ENCODE assay signal across 15 cellular contexts in the genomic region with DNA sequence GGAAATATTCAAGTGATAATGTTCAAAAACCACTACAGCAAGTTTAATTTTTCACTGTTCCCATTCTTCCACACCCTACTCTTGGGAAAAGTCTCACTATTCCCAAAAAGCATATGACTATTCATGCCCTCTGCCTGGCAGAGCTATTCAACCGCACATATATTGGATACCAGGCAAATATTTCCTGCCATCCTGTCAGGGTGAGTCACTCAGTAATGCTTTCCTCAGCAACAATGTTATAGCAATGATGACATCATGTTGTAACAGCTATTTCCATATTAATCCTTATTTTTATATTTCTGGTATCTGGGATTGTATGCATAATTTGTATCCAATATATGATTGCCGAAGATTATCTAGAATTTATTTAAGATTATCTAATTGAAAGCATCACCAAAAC.
DNase-seq lines count a peak whose midpoint lies in the region; ATAC-seq and TF ChIP-seq lines count a peak whose summit lies in the region.
"Had no signal": no experiment of that assay in that cellular context is flagged by ENCODE, and none has a peak within 500 bp of the region (broad histone marks: within the 10 kb centered on the region; RNA-seq: fewer than 3 reads in every experiment).

No MANE protein-coding gene starts in this region.

- peaks cover 5% of the 10 kb centered on the region for H3K9me1 ChIP-seq in IMR-90 (ENCODE audit: insufficient read depth, low read length)

- H3K4ac ChIP-seq in IMR-90 (ENCODE audit: low read depth, low read length), result no peak overlapping the region

- peak; percentile 65 for ATAC-seq in IMR-90 (ENCODE audit: low read depth)
- no peak for ATAC-seq in HG03460 (IDR thresholded peaks at IDR 0.05; ENCODE audit: unreplicated experiment)
- ATAC-seq: activated CD4-positive, alpha-beta T cell treated with anti-CD3 and anti-CD28 coated beads for 36 hours had no signal

- H2AFZ ChIP-seq in IMR-90 (replicated peaks; ENCODE audit: low read length, poor library complexity), result no peak overlapping the region

- H3K14ac ChIP-seq in IMR-90 (replicated peaks; ENCODE audit: low read depth, low read length), result no peak overlapping the region

- no peaks in the 10 kb centered on the region for H4K20me1 ChIP-seq in IMR-90 (ENCODE audit: insufficient read depth, low read length)

- no peak overlapping the region for H4K91ac ChIP-seq in IMR-90 (ENCODE audit: insufficient read depth, low read depth, low read length)

- no peak overlapping the region for H3K4me2 ChIP-seq in IMR-90 (ENCODE audit: low read depth, low read length)

- H3K4me1 ChIP-seq in IMR-90 (ENCODE audit: control insufficient read depth, insufficient read depth, low read length) (peaks cover 12% of the 10 kb centered on the region), Caco-2 (no peaks in the 10 kb centered on the region)

- no peak overlapping the region for H2AK9ac ChIP-seq in IMR-90 (replicated peaks; ENCODE audit: low read depth, low read length, poor library complexity)

- H3K36me3 ChIP-seq in IMR-90 (ENCODE audit: control insufficient read depth, insufficient read depth, low read length) (no peaks in the 10 kb centered on the region), Caco-2 (ENCODE audit: control insufficient read depth, insufficient read depth, low read length) (no peaks in the 10 kb centered on the region)

- H4K5ac ChIP-seq in IMR-90 (ENCODE audit: low read depth, low read length), result no peak overlapping the region

- H3K9me3 ChIP-seq in IMR-90 (ENCODE audit: control insufficient read depth, insufficient read depth, low read length) (no peaks in the 10 kb centered on the region), Caco-2 (no peaks in the 10 kb centered on the region)

- H3K79me1 ChIP-seq in IMR-90 (ENCODE audit: low read depth in 1 of 2, low read length in 2 of 2), result no peaks in the 10 kb centered on the region

- POLR2A ChIA-PET in IMR-90 (lab: Charles Lee; ENCODE audit: unreplicated experiment), result no interaction called here
- POLR2A ChIA-PET in Caco-2 (lab: Charles Lee), result no interaction called here

- no peaks in the 10 kb centered on the region for H3K4me1 Mint-ChIP-seq in Caco-2 (ENCODE audit: low read depth, unreplicated experiment)
- H3K4me1 Mint-ChIP-seq: activated CD4-positive, alpha-beta T cell treated with anti-CD3 and anti-CD28 coated beads for 36 hours; activated naive CD4-positive, alpha-beta T cell treated with anti-CD3 and anti-CD28 coated beads, Interleukin-2, amount 50 U/mL, for 24 hours had no signal

- no TSS peak for BruUV-seq in IMR-90 (replicated peaks; lab: Mats Ljungman, UMichigan)
- BruUV-seq in Caco-2 (replicated peaks; lab: Mats Ljungman, UMichigan), result no TSS peak

- H3K27ac Mint-ChIP-seq in Caco-2 (ENCODE audit: unreplicated experiment), result no peak overlapping the region
- H3K27ac Mint-ChIP-seq: activated CD4-positive, alpha-beta T cell treated with anti-CD3 and anti-CD28 coated beads for 36 hours; activated naive CD4-positive, alpha-beta T cell treated with anti-CD3 and anti-CD28 coated beads, Interleukin-2, amount 50 U/mL, for 24 hours; T-helper 2 cell treated with Interferon-gamma antibody and Interleukin-4, amounts not matched to agents 5 μg/mL and 100 μg/mL, for 36 hours had no signal

- H2BK5ac ChIP-seq in IMR-90 (ENCODE audit: low read depth, low read length, poor library complexity, severe bottlenecking), result no peak overlapping the region

- no peak overlapping the region for H2AK5ac ChIP-seq in IMR-90 (ENCODE audit: low read depth, low read length)

- H3K4me3 ChIP-seq in IMR-90 (ENCODE audit: insufficient read depth, low read depth, low read length) (no peak overlapping the region), Caco-2 (ENCODE audit: low read depth, low read length) (no peak overlapping the region)

- no peak overlapping the region for H2BK20ac ChIP-seq in IMR-90 (ENCODE audit: low read depth, low read length)

- TF ChIP-seq RAD21 in IMR-90 (IDR thresholded peaks at IDR 0.05; ENCODE audit: low read length), result no peak

- H3K27me3 ChIP-seq in IMR-90 (ENCODE audit: control insufficient read depth, insufficient read depth, low read length) (no peaks in the 10 kb centered on the region), Caco-2 (replicated peaks; ENCODE audit: control insufficient read depth, insufficient read depth, low read length) (no peaks in the 10 kb centered on the region)

- no peak overlapping the region; the same call in 1 of the 2 replicates for H3K56ac ChIP-seq in IMR-90 (ENCODE audit: extremely low read depth, insufficient read depth, low read length)

- no peaks in the 10 kb centered on the region for H3K9me3 Mint-ChIP-seq in Caco-2 (ENCODE audit: unreplicated experiment)

- H3K27me3 Mint-ChIP-seq in Caco-2 (ENCODE audit: insufficient read depth, unreplicated experiment), result no peaks in the 10 kb centered on the region
- H3K27me3 Mint-ChIP-seq: activated CD4-positive, alpha-beta T cell treated with anti-CD3 and anti-CD28 coated beads for 36 hours; activated naive CD4-positive, alpha-beta T cell treated with anti-CD3 and anti-CD28 coated beads, Interleukin-2, amount 50 U/mL, for 24 hours had no signal

- TF ChIP-seq POLR2A in IMR-90 (IDR thresholded peaks at IDR 0.05; ENCODE audit: low read depth, low read length), result no peak

- H3K36me3 Mint-ChIP-seq in Caco-2 (ENCODE audit: insufficient read depth, unreplicated experiment), result no peaks in the 10 kb centered on the region
- H3K36me3 Mint-ChIP-seq: activated naive CD4-positive, alpha-beta T cell treated with anti-CD3 and anti-CD28 coated beads, Interleukin-2, amount 50 U/mL, for 24 hours had no signal

- in situ Hi-C loops in ACHN (cut with HindIII; ENCODE audit: low pct_ligation_motif_present, low pct_unique_long_range_greater_than_20kb, low sequenced_read_pairs) (no loop called here), IMR-90 (cut with MboI; ENCODE audit: low sequenced_read_pairs) (no loop called here)

- 50% methylated on average over 1 of the region's 2 CpGs; no CpG with 5 or more reads in 1 of the 2 experiments for WGBS in IMR-90 (ENCODE audit: extremely low coverage in 2 of 2, insufficient read length in 1 of 2), 2 experiments

- intact Hi-C loops in IMR-90 (cut with micrococcal nuclease) (loop anchor here (5.0 kb wide), 1 partner anchor 45 kb away; no protein-coding TSS in a partner anchor), Caco-2 (cut with micrococcal nuclease; ENCODE audit: unreplicated experiment) (no loop called here)

- no peak overlapping the region for H4K8ac ChIP-seq in IMR-90 (ENCODE audit: low read depth in 2 of 2, low read length in 2 of 2)

- CTCF ChIA-PET in IMR-90 (lab: Yijun Ruan, JAX), result no interaction called here
- CTCF ChIA-PET in Caco-2 (lab: Charles Lee), result no interaction called here

- no peak overlapping the region for H2BK120ac ChIP-seq in IMR-90 (ENCODE audit: low read depth, low read length)

- H3K9ac ChIP-seq in IMR-90 (ENCODE audit: low read depth, low read length), result no peak overlapping the region

- H3K4me3 Mint-ChIP-seq in Caco-2 (ENCODE audit: unreplicated experiment), result no peak overlapping the region
- H3K4me3 Mint-ChIP-seq: activated CD4-positive, alpha-beta T cell treated with anti-CD3 and anti-CD28 coated beads for 36 hours; activated naive CD4-positive, alpha-beta T cell treated with anti-CD3 and anti-CD28 coated beads, Interleukin-2, amount 50 U/mL, for 24 hours; T-helper 2 cell treated with Interferon-gamma antibody and Interleukin-4, amounts not matched to agents 5 μg/mL and 100 μg/mL, for 36 hours had no signal

- DNase-seq in ACHN, result peak; percentile 64
- DNase-seq in IMR-90, result peak; percentile 66
- DNase-seq in astrocyte of the hippocampus (ENCODE audit: low read depth, low spot score), result peak; percentile 71
- DNase-seq in foreskin melanocyte, result peak; percentile 9
- no peak for DNase-seq in Caco-2
- no peak for DNase-seq in GM10266 (ENCODE audit: extremely low spot score)
- DNase-seq in SK-N-DZ (ENCODE audit: low spot score), result no peak
- DNase-seq: activated CD4-positive, alpha-beta T cell treated with anti-CD3 and anti-CD28 coated beads for 36 hours; H7; NCI-H2029; NCI-H526 treated with DMSO at 0.1 percent for 48 hours; stimulated activated naive CD4-positive, alpha-beta T cell had no signal

- TF ChIP-seq CTCF in IMR-90 (conservative IDR thresholded peaks at IDR 0.05; ENCODE audit: low read depth, low read length) (no peak), Caco-2 (IDR thresholded peaks at IDR 0.05; ENCODE audit: insufficient read depth in 1 of 2, low read depth in 1 of 2, low read length in 1 of 2, severe bottlenecking in 1 of 2, unreplicated experiment in 1 of 2) (no peak), GM10266 (IDR thresholded peaks at IDR 0.05; ENCODE audit: control insufficient read depth, insufficient read depth, low read depth, missing control alignments) (no peak)

- H3K23ac ChIP-seq in IMR-90 (ENCODE audit: low read depth, low read length), result no peak overlapping the region

- H2BK15ac ChIP-seq in IMR-90 (ENCODE audit: low read depth, low read length), result no peak overlapping the region

- no peak overlapping the region for H3K18ac ChIP-seq in IMR-90 (ENCODE audit: low read depth, low read length)

- H3K27ac ChIP-seq in IMR-90 (ENCODE audit: insufficient read depth, low read length), result no peak overlapping the region

- dilution Hi-C loops in IMR-90 (cut with HindIII; ENCODE audit: low sequenced_read_pairs, unreplicated experiment), result no loop called here

TF ChIP-seq in IMR-90, 13 proteins besides CTCF, POLR2A, EP300 and RAD21:
- TF ChIP-seq FOS (IDR thresholded peaks at IDR 0.05; ENCODE audit: low read depth, low read length), result peak; percentile 66; the same call in 1 of the 2 replicates
- TF ChIP-seq CEBPB (IDR thresholded peaks at IDR 0.05; ENCODE audit: low read depth, low read length), result peak; percentile 46
- TF ChIP-seq, protein P1, sequence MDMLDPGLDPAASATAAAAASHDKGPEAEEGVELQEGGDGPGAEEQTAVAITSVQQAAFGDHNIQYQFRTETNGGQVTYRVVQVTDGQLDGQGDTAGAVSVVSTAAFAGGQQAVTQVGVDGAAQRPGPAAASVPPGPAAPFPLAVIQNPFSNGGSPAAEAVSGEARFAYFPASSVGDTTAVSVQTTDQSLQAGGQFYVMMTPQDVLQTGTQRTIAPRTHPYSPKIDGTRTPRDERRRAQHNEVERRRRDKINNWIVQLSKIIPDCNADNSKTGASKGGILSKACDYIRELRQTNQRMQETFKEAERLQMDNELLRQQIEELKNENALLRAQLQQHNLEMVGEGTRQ (IDR thresholded peaks at IDR 0.05; ENCODE audit: low read depth, low read length), result no peak
- no peak for TF ChIP-seq SMC3 (IDR thresholded peaks at IDR 0.05; ENCODE audit: low read depth, low read length)
- peak; percentile 76 for TF ChIP-seq MAFK (IDR thresholded peaks at IDR 0.05; ENCODE audit: low read depth, low read length)
TF ChIP-seq in IMR-90: peak in this region for 3.

Comparison
In these comparisons a context has a peak if more than half of its experiments do, and no peak if none do; other contexts are left out.
1. DNase-seq: peak in ACHN (single experiment), IMR-90 (single experiment), astrocyte of the hippocampus (single experiment) and foreskin melanocyte (single experiment); none in Caco-2 (0 of 2), GM10266 (single experiment) and SK-N-DZ (single experiment).